Comparison of ENCODE assay signal across 1 cellular context in the genomic region with DNA sequence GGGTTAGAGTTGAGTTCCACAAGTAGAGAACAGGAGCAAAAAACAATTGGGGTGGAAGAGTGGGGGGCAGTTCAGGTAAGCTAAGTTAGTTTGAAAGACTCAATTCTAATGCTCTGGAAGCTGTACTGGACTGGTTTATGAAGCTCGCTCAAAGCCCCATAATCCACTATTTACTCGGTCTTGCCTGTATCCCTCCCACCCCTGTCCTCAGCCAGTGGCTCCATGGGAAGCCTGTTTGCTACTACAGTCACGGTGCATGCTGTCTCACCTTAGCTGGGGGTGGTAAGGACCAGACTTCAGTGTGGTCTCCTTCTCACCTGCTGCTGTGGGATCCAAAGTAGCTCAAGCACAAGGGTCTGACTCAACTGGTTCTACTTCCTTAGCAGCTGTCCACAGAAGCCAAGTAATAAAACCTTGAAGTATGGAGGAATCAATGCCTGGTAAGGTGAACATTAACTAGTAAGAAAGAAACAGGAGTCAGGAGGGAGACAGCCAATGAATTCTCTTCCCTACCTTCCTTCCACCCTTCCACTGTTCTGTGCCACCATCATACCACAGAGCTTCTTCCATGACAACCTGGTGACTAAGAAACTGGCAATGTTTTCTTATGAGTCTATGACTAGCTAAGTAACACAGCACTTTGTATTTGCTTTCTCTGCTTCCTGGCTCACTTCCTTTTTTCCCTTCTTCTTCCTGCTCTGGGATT.
TF ChIP-seq lines count a peak whose summit lies in the region.

No MANE protein-coding gene starts in this region.

TF ChIP-seq in GM23338, 12 proteins besides CTCF, POLR2A, EP300 and RAD21 (continued from another document):
- TF ChIP-seq, protein P1, sequence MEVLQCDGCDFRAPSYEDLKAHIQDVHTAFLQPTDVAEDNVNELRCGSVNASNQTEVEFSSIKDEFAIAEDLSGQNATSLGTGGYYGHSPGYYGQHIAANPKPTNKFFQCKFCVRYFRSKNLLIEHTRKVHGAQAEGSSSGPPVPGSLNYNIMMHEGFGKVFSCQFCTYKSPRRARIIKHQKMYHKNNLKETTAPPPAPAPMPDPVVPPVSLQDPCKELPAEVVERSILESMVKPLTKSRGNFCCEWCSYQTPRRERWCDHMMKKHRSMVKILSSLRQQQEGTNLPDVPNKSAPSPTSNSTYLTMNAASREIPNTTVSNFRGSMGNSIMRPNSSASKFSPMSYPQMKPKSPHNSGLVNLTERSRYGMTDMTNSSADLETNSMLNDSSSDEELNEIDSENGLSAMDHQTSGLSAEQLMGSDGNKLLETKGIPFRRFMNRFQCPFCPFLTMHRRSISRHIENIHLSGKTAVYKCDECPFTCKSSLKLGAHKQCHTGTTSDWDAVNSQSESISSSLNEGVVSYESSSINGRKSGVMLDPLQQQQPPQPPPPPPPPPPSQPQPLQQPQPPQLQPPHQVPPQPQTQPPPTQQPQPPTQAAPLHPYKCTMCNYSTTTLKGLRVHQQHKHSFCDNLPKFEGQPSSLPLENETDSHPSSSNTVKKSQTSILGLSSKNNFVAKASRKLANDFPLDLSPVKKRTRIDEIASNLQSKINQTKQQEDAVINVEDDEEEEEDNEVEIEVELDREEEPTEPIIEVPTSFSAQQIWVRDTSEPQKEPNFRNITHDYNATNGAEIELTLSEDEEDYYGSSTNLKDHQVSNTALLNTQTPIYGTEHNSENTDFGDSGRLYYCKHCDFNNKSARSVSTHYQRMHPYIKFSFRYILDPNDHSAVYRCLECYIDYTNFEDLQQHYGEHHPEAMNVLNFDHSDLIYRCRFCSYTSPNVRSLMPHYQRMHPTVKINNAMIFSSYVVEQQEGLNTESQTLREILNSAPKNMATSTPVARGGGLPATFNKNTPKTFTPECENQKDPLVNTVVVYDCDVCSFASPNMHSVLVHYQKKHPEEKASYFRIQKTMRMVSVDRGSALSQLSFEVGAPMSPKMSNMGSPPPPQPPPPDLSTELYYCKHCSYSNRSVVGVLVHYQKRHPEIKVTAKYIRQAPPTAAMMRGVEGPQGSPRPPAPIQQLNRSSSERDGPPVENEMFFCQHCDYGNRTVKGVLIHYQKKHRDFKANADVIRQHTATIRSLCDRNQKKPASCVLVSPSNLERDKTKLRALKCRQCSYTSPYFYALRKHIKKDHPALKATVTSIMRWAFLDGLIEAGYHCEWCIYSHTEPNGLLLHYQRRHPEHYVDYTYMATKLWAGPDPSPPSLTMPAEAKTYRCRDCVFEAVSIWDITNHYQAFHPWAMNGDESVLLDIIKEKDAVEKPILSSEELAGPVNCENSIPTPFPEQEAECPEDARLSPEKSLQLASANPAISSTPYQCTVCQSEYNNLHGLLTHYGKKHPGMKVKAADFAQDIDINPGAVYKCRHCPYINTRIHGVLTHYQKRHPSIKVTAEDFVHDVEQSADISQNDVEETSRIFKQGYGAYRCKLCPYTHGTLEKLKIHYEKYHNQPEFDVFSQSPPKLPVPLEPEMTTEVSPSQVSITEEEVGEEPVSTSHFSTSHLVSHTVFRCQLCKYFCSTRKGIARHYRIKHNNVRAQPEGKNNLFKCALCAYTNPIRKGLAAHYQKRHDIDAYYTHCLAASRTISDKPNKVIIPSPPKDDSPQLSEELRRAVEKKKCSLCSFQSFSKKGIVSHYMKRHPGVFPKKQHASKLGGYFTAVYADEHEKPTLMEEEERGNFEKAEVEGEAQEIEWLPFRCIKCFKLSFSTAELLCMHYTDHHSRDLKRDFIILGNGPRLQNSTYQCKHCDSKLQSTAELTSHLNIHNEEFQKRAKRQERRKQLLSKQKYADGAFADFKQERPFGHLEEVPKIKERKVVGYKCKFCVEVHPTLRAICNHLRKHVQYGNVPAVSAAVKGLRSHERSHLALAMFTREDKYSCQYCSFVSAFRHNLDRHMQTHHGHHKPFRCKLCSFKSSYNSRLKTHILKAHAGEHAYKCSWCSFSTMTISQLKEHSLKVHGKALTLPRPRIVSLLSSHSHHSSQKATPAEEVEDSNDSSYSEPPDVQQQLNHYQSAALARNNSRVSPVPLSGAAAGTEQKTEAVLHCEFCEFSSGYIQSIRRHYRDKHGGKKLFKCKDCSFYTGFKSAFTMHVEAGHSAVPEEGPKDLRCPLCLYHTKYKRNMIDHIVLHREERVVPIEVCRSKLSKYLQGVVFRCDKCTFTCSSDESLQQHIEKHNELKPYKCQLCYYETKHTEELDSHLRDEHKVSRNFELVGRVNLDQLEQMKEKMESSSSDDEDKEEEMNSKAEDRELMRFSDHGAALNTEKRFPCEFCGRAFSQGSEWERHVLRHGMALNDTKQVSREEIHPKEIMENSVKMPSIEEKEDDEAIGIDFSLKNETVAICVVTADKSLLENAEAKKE (CRISPR knock-in tag; IDR thresholded peaks at IDR 0.05), result no peak
- TF ChIP-seq STAT1 (IDR thresholded peaks at IDR 0.05; ENCODE audit: unreplicated experiment), result no peak
- TF ChIP-seq NANOG (IDR thresholded peaks at IDR 0.05; ENCODE audit: borderline replicate concordance), result no peak
- TF ChIP-seq EZH2phosphoT487 (IDR thresholded peaks at IDR 0.05; ENCODE audit: unreplicated experiment), result no peak
- TF ChIP-seq, protein P2, sequence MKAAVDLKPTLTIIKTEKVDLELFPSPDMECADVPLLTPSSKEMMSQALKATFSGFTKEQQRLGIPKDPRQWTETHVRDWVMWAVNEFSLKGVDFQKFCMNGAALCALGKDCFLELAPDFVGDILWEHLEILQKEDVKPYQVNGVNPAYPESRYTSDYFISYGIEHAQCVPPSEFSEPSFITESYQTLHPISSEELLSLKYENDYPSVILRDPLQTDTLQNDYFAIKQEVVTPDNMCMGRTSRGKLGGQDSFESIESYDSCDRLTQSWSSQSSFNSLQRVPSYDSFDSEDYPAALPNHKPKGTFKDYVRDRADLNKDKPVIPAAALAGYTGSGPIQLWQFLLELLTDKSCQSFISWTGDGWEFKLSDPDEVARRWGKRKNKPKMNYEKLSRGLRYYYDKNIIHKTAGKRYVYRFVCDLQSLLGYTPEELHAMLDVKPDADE (IDR thresholded peaks at IDR 0.05), result no peak
- TF ChIP-seq POLR2AphosphoS5 (IDR thresholded peaks at IDR 0.05; ENCODE audit: low read depth), result no peak
- no peak for TF ChIP-seq CREB1 (CRISPR knock-in tag; IDR thresholded peaks at IDR 0.05; ENCODE audit: low read depth)
- no peak for TF ChIP-seq ZNF331 (CRISPR knock-in tag; IDR thresholded peaks at IDR 0.05; ENCODE audit: low read depth)
